1 cellular context compared by ENCODE assay signal in genomic region chr17:43021739-43022512, GRCh38.
A peak's percentile ranks its signal among the peaks of the same experiment; 100 is the strongest.
TF ChIP-seq lines count a peak whose summit lies in the region.

Gene VAT1 (minus strand): TSS chr17:43022385. CDS start chr17:43022322, 63 bp downstream.

TF ChIP-seq in K562, 482 proteins besides CTCF, POLR2A, EP300 and RAD21 (continued from another document and continues in another):
- TF ChIP-seq ZBTB40 (IDR thresholded peaks at IDR 0.05), result 0 out of 2 replicates have a peak, but pooled peaks have one; percentile 47
- no peak for TF ChIP-seq ZBTB40 (CRISPR knock-in tag; IDR thresholded peaks at IDR 0.05)
- TF ChIP-seq ILK (tag; IDR thresholded peaks at IDR 0.05; ENCODE audit: borderline replicate concordance, low read depth), result no peak
- no peak; the same call in 1 of the 2 replicates for TF ChIP-seq HMG20B (CRISPR knock-in tag; IDR thresholded peaks at IDR 0.05)
- no peak for TF ChIP-seq ZNF217 (CRISPR knock-in tag; IDR thresholded peaks at IDR 0.05)
- no peak for TF ChIP-seq ATF2 (CRISPR knock-in tag; IDR thresholded peaks at IDR 0.05)
- TF ChIP-seq HDAC1 (IDR thresholded peaks at IDR 0.05), result peak in 1 of 2 experiments; percentile 92; a peak in 2 of 4 replicates
- TF ChIP-seq HDAC6 (IDR thresholded peaks at IDR 0.05; ENCODE audit: low read depth, low read length), result no peak
- TF ChIP-seq L3MBTL2 (IDR thresholded peaks at IDR 0.05), result peak; percentile 64
- peak; percentile 48; the same call in 1 of the 2 replicates for TF ChIP-seq RB1 (IDR thresholded peaks at IDR 0.05; ENCODE audit: low read depth)
- TF ChIP-seq HDGF (IDR thresholded peaks at IDR 0.05), result no peak
- TF ChIP-seq NFE2 (IDR thresholded peaks at IDR 0.05; ENCODE audit: low read depth), result no peak
- TF ChIP-seq ZBTB2 (IDR thresholded peaks at IDR 0.05), result no peak
- no peak for TF ChIP-seq RERE (CRISPR knock-in tag; IDR thresholded peaks at IDR 0.05; ENCODE audit: borderline replicate concordance)
- peak; percentile 42 for TF ChIP-seq RBBP5 (IDR thresholded peaks at IDR 0.05; ENCODE audit: borderline replicate concordance, insufficient read depth, low read length, poor library complexity, severe bottlenecking)
- peak; percentile 62 for TF ChIP-seq HNRNPLL (IDR thresholded peaks at IDR 0.05; ENCODE audit: low read depth, low read length, poor library complexity, severe bottlenecking)
- no peak for TF ChIP-seq ZNF707 (CRISPR knock-in tag; conservative IDR thresholded peaks at IDR 0.05)
- peak; percentile 25 for TF ChIP-seq CHD1 (IDR thresholded peaks at IDR 0.05; ENCODE audit: low read length)
- TF ChIP-seq ZFP1 (CRISPR knock-in tag; IDR thresholded peaks at IDR 0.05), result no peak
- peak; percentile 75 for TF ChIP-seq VEZF1 (CRISPR knock-in tag; IDR thresholded peaks at IDR 0.05)
- TF ChIP-seq PHF20 (IDR thresholded peaks at IDR 0.05; ENCODE audit: partially characterized antibody), result peak; percentile 39
- TF ChIP-seq POLR2AphosphoS2 (IDR thresholded peaks at IDR 0.05; ENCODE audit: low read length), result peak; percentile 39; the same call in 1 of the 2 replicates
- 0 out of 2 replicates have a peak, but pooled peaks have one; percentile 34 for TF ChIP-seq ZNF830 (CRISPR knock-in tag; IDR thresholded peaks at IDR 0.05)
- peak; percentile 41 for TF ChIP-seq CREM (IDR thresholded peaks at IDR 0.05; ENCODE audit: low read depth)
- TF ChIP-seq TBP (optimal IDR thresholded peaks at IDR 0.05; ENCODE audit: low read depth, low read length), result peak; percentile 17
- no peak for TF ChIP-seq MBD1 (CRISPR knock-in tag; IDR thresholded peaks at IDR 0.05)
- no peak for TF ChIP-seq ZSCAN32 (CRISPR knock-in tag; IDR thresholded peaks at IDR 0.05)
- no peak for TF ChIP-seq SRSF3 (IDR thresholded peaks at IDR 0.05; ENCODE audit: insufficient read depth, low read length)
- TF ChIP-seq ZNF561 (CRISPR knock-in tag; conservative IDR thresholded peaks at IDR 0.05), result no peak
- no peak for TF ChIP-seq CTCFL (IDR thresholded peaks at IDR 0.05; ENCODE audit: borderline replicate concordance, insufficient read depth, low read depth, low read length, poor library complexity, severe bottlenecking)
- 0 out of 2 replicates have a peak, but pooled peaks have one; percentile 13 for TF ChIP-seq NR2C2 (CRISPR knock-in tag; IDR thresholded peaks at IDR 0.05)
- TF ChIP-seq NR2C2 (tag; IDR thresholded peaks at IDR 0.05), result no peak
- no peak for TF ChIP-seq RBM15 (IDR thresholded peaks at IDR 0.05; ENCODE audit: insufficient read depth, low read length)
- 0 out of 2 replicates have a peak, but pooled peaks have one; percentile 31 for TF ChIP-seq E2F4 (CRISPR knock-in tag; IDR thresholded peaks at IDR 0.05; ENCODE audit: low read depth)
